Comparison of ENCODE assay signal across 8 cellular contexts in genomic region chr7:87220734-87221215, GRCh38. TPM values are rescaled to one million over a fixed set of nuclear protein-coding genes. Genes with fewer than 3 reads are reported as not detected.
DNase-seq lines count a peak whose midpoint lies in the region; ATAC-seq and TF ChIP-seq lines count a peak whose summit lies in the region.

No MANE protein-coding gene starts in this region.

- ATAC-seq in RWPE2 (ENCODE audit: low read depth) = no peak
- ATAC-seq in GM18511 (IDR thresholded peaks at IDR 0.05; ENCODE audit: unreplicated experiment) = no peak
- no peak for ATAC-seq in GM18502 (IDR thresholded peaks at IDR 0.05; ENCODE audit: poor library complexity, unreplicated experiment)

- H3K36me3 ChIP-seq in RWPE2 (ENCODE audit: low read depth) (peaks cover 11% of the 10 kb centered on the region), ovary (no peaks in the 10 kb centered on the region)

- H3K4me3 Mint-ChIP-seq in activated T-cell treated with anti-CD3 and anti-CD28 coated beads, Interleukin-2, amount 50 U/mL, for 24 hours = peak overlapping the region; percentile 98

- H3K4me1 ChIP-seq in RWPE2 (ENCODE audit: insufficient read depth, poor library complexity, severe bottlenecking) (peaks cover 4% of the 10 kb centered on the region), ovary (ENCODE audit: insufficient read depth) (peaks cover 4% of the 10 kb centered on the region)

- H3K4me3 ChIP-seq in RWPE2 (ENCODE audit: severe bottlenecking) (peak overlapping the region; percentile 79), fibroblast of mammary gland (ENCODE audit: control insufficient read depth, low read depth, low read length) (peak overlapping the region; percentile 90), ovary (peak overlapping the region; percentile 88)

- no peaks in the 10 kb centered on the region for H3K9me3 ChIP-seq in RWPE2 (ENCODE audit: severe bottlenecking)
- no peaks in the 10 kb centered on the region for H3K9me3 ChIP-seq in ovary

- no peak for TF ChIP-seq POLR2A in ovary (IDR thresholded peaks at IDR 0.05)

- peaks cover 35% of the 10 kb centered on the region for H3K4me1 Mint-ChIP-seq in activated T-cell treated with anti-CD3 and anti-CD28 coated beads, Interleukin-2, amount 50 U/mL, for 24 hours (ENCODE audit: low read depth)

- DNase-seq in activated T-cell treated with anti-CD3 and anti-CD28 coated beads, Interleukin-2, amount 50 U/mL, for 24 hours = no peak
- no peak for DNase-seq in activated T-cell treated with anti-CD3 and anti-CD28 coated beads, Interleukin-2, amount 50 U/mL, for 48 hours
- DNase-seq in RWPE2 (ENCODE audit: low spot score) (no peak), fibroblast of mammary gland (ENCODE audit: low read depth) (peak; percentile 19), ovary (peak in 2 of 5 donors; percentile 18 to 28), OCI-M2 (lab: John Stamatoyannopoulos, UW; ENCODE audit: unreplicated experiment) (no peak)

- H3K27me3 Mint-ChIP-seq in activated T-cell treated with anti-CD3 and anti-CD28 coated beads, Interleukin-2, amount 50 U/mL, for 24 hours = peaks cover 4% of the 10 kb centered on the region

- no peaks in the 10 kb centered on the region for H3K9me3 Mint-ChIP-seq in activated T-cell treated with anti-CD3 and anti-CD28 coated beads, Interleukin-2, amount 50 U/mL, for 24 hours

- H3K27ac Mint-ChIP-seq in activated T-cell treated with anti-CD3 and anti-CD28 coated beads, Interleukin-2, amount 50 U/mL, for 24 hours = peak overlapping the region; percentile 98

- 3% methylated on average over 17 of the region's 17 CpGs for WGBS in ovary, 3 donors

- no peak for TF ChIP-seq EP300 in ovary (IDR thresholded peaks at IDR 0.05)

- TF ChIP-seq CTCF in RWPE2 (IDR thresholded peaks at IDR 0.05; ENCODE audit: poor library complexity, severe bottlenecking) (no peak), fibroblast of mammary gland (conservative IDR thresholded peaks at IDR 0.05; ENCODE audit: control insufficient read depth, insufficient read depth, low read depth, low read length) (no peak), ovary (IDR thresholded peaks at IDR 0.05) (no peak)

- H3K27ac ChIP-seq in RWPE2 (ENCODE audit: poor library complexity, severe bottlenecking) (no peak overlapping the region), ovary (peak overlapping the region in 1 of 2 donors; percentile 92)

- no peaks in the 10 kb centered on the region for H3K27me3 ChIP-seq in RWPE2 (ENCODE audit: insufficient read depth, poor library complexity, severe bottlenecking)
- no peaks in the 10 kb centered on the region for H3K27me3 ChIP-seq in ovary

- H3K36me3 Mint-ChIP-seq in activated T-cell treated with anti-CD3 and anti-CD28 coated beads, Interleukin-2, amount 50 U/mL, for 24 hours (ENCODE audit: low read depth) = peaks cover 38% of the 10 kb centered on the region

- intact Hi-C loops in ovary (cut with DNase I) = loop anchor here in 1 of 4 donors (5.0 to 10.0 kb wide), 2 partner anchors 68 to 276 kb away; partner anchors contain the start of gene DMTF1

RNA-seq across cellular contexts. Expression of gene TMEM243, which starts 1.2 kb away (rescaled TPM):
- total RNA-seq in ovary = 10 to 100 TPM; 23.4 to 57.8 (median 26.7) TPM
- 10 to 100 TPM; 32.7 to 40.2 TPM for polyA plus RNA-seq in ovary
